In genomic region chr4:124035364-124036036, GRCh38 we compare ENCODE assay signal across 19 cellular contexts.
"Had no signal": no experiment of that assay in that cellular context is flagged by ENCODE, and none has a peak within 500 bp of the region (broad histone marks: within the 10 kb centered on the region; RNA-seq: fewer than 3 reads in every experiment).

No MANE protein-coding gene starts in this region.

- H3K27ac ChIP-seq: coronary artery, left lung, prostate gland, upper lobe of left lung had no signal

- H3K4me1 Mint-ChIP-seq: activated B cell treated with CpG ODN at 0.5 μM for 24 hours; central memory CD8-positive, alpha-beta T cell; natural killer cell had no signal

- H3K27me3 ChIP-seq: left lung, upper lobe of left lung had no signal

- H3K36me3 Mint-ChIP-seq: activated naive CD8-positive, alpha-beta T cell; brain; natural killer cell had no signal

- H3K4me1 ChIP-seq: left lung, prostate gland, upper lobe of left lung had no signal

- H3K27me3 Mint-ChIP-seq: activated B cell treated with CpG ODN at 0.5 μM for 24 hours; activated CD8-positive, alpha-beta T cell treated with anti-CD3 and anti-CD28 coated beads for 36 hours; activated naive CD8-positive, alpha-beta T cell; central memory CD8-positive, alpha-beta T cell had no signal

- H3K9me3 Mint-ChIP-seq: activated B cell treated with CpG ODN at 0.5 μM for 24 hours; activated CD8-positive, alpha-beta T cell treated with anti-CD3 and anti-CD28 coated beads for 36 hours had no signal

- H3K4me3 Mint-ChIP-seq: activated B cell treated with CpG ODN at 0.5 μM for 24 hours; activated CD8-positive, alpha-beta T cell treated with anti-CD3 and anti-CD28 coated beads for 36 hours; activated naive CD8-positive, alpha-beta T cell; brain; central memory CD8-positive, alpha-beta T cell; natural killer cell had no signal

- H3K4me3 ChIP-seq: coronary artery, left lung, prostate gland, upper lobe of left lung had no signal

- H3K36me3 ChIP-seq: left lung, prostate gland, upper lobe of left lung had no signal

- FAIRE-seq: TTC549 had no signal

- DNase-seq: activated B cell treated with CpG ODN at 0.5 μM for 24 hours; activated CD4-positive, alpha-beta T cell treated with anti-CD3 and anti-CD28 coated beads for 48 hours; activated CD8-positive, alpha-beta T cell treated with anti-CD3 and anti-CD28 coated beads for 36 hours; activated effector memory CD4-positive, alpha-beta T cell treated with anti-CD3 and anti-CD28 coated beads, Interleukin-2, amount 50 U/mL, for 16 hours; activated T-cell treated with anti-CD3 and anti-CD28 coated beads, Interleukin-2, amount 50 U/mL, for 48 hours; foreskin melanocyte; islet precursor cell; left lung; mesendoderm; natural killer cell; stimulated activated CD4-positive, alpha-beta T cell treated with anti-CD3 and anti-CD28 coated beads, Interleukin-4, amount 100 ng/mL, for 1 hour; stimulated activated naive CD4-positive, alpha-beta T cell treated with Interleukin-2 at 50 U/mL for 16 hours; upper lobe of left lung had no signal

- ATAC-seq: activated CD8-positive, alpha-beta T cell treated with anti-CD3 and anti-CD28 coated beads for 36 hours; left lung; natural killer cell had no signal

- H3K27ac Mint-ChIP-seq: activated B cell treated with CpG ODN at 0.5 μM for 24 hours; activated CD8-positive, alpha-beta T cell treated with anti-CD3 and anti-CD28 coated beads for 36 hours; activated naive CD8-positive, alpha-beta T cell; natural killer cell had no signal

- H3K9me3 ChIP-seq: left lung, prostate gland, upper lobe of left lung had no signal
